Comparison of ENCODE assay signal across 1 cellular context in the genomic region with DNA sequence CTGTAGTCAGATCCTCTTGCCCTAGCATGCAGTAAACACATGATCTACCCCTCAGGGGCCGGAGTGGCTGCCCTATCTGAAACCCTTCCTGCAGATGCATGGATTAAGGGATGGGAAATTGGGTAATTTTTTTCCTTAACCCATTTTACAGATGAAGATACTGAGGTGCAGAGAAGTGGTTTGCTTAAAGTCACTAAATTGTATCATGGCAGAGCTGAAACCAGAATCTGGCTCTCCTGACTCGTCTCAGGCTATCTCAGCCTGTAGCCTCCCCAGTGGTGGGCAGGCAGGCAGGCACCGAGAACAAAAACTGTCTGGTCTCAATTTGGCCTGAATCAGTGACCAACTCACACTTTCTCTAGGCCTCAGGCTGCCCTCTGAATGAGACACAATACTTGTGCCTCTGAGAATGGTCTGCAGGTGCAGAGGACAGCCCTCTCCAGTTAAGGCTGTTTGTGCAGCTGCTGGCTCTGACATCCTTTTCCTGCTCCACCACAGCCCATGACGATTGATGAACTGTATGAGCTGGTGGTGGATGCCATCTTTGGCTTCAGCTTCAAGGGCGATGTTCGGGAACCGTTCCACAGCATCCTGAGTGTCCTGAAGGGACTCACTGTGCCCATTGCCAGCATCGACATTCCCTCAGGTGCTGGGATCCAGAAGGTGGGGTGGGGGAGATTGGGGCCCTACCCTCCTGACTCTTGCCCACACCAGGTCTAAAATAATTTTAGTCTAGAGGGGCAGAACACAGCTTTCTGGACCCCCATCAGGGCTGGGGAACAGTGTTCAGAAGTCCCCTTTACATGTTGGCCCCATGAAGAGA.
TF ChIP-seq lines count a peak whose summit lies in the region.

No MANE protein-coding gene starts in this region.

TF ChIP-seq in K562, 482 proteins besides CTCF, POLR2A, EP300 and RAD21 (continued from another document):
- TF ChIP-seq, protein P1, sequence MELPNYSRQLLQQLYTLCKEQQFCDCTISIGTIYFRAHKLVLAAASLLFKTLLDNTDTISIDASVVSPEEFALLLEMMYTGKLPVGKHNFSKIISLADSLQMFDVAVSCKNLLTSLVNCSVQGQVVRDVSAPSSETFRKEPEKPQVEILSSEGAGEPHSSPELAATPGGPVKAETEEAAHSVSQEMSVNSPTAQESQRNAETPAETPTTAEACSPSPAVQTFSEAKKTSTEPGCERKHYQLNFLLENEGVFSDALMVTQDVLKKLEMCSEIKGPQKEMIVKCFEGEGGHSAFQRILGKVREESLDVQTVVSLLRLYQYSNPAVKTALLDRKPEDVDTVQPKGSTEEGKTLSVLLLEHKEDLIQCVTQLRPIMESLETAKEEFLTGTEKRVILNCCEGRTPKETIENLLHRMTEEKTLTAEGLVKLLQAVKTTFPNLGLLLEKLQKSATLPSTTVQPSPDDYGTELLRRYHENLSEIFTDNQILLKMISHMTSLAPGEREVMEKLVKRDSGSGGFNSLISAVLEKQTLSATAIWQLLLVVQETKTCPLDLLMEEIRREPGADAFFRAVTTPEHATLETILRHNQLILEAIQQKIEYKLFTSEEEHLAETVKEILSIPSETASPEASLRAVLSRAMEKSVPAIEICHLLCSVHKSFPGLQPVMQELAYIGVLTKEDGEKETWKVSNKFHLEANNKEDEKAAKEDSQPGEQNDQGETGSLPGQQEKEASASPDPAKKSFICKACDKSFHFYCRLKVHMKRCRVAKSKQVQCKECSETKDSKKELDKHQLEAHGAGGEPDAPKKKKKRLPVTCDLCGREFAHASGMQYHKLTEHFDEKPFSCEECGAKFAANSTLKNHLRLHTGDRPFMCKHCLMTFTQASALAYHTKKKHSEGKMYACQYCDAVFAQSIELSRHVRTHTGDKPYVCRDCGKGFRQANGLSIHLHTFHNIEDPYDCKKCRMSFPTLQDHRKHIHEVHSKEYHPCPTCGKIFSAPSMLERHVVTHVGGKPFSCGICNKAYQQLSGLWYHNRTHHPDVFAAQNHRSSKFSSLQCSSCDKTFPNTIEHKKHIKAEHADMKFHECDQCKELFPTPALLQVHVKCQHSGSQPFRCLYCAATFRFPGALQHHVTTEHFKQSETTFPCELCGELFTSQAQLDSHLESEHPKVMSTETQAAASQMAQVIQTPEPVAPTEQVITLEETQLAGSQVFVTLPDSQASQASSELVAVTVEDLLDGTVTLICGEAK (IDR thresholded peaks at IDR 0.05), result no peak
- TF ChIP-seq, protein P1 (CRISPR knock-in tag; IDR thresholded peaks at IDR 0.05), result no peak
TF ChIP-seq in K562: peak in this region for 10.
